ENCODE assay signal across 8 cellular contexts in genomic region chr22:31943206-31943975, GRCh38. TPM values are rescaled to one million over a fixed set of nuclear protein-coding genes. Genes with fewer than 3 reads are reported as not detected.
DNase-seq lines count a peak whose midpoint lies in the region; FAIRE-seq and TF ChIP-seq lines count a peak whose summit lies in the region.

No MANE protein-coding gene starts in this region.

- H3K36me3 ChIP-seq in PC-9 (ENCODE audit: low read depth) (peaks cover 8% of the 10 kb centered on the region; the same call in 1 of the 2 replicates), esophagus muscularis mucosa (peaks cover 0 to 13% (median 4%) of the 10 kb centered on the region in 4 donors)

- H3K9me2 ChIP-seq in PC-9 (ENCODE audit: insufficient read depth): no peaks in the 10 kb centered on the region

- TF ChIP-seq CTCF in Calu3 (IDR thresholded peaks at IDR 0.05; ENCODE audit: unreplicated experiment) (no peak), PC-9 (conservative IDR thresholded peaks at IDR 0.05) (no peak), esophagus muscularis mucosa (IDR thresholded peaks at IDR 0.05) (no peak), progenitor cell of endocrine pancreas (IDR thresholded peaks at IDR 0.05; ENCODE audit: unreplicated experiment) (no peak)

- H3K27ac Mint-ChIP-seq in Calu3 (ENCODE audit: unreplicated experiment) (peak overlapping the region; percentile 59), progenitor cell of endocrine pancreas (peak overlapping the region; percentile 95)

- H3K4me1 ChIP-seq in PC-9 (replicated peaks; ENCODE audit: insufficient read depth) (peaks cover 20% of the 10 kb centered on the region), esophagus muscularis mucosa (peaks cover 23 to 39% (median 36%) of the 10 kb centered on the region in 4 donors)

- peak overlapping the region; percentile 96 for H2AFZ ChIP-seq in PC-9

- peaks cover 9% of the 10 kb centered on the region; the same call in 1 of the 2 replicates for H3F3A ChIP-seq in PC-9 (ENCODE audit: insufficient read depth, low read depth)

- H3K9me3 ChIP-seq in PC-9 (ENCODE audit: insufficient read depth, low read depth): no peaks in the 10 kb centered on the region
- no peaks in the 10 kb centered on the region for H3K9me3 ChIP-seq in esophagus muscularis mucosa

- peaks cover 36% of the 10 kb centered on the region for H3K79me2 ChIP-seq in PC-9 (ENCODE audit: low read depth)

- CTCF ChIA-PET in Calu3 (lab: Charles Lee): no interaction called here
- CTCF ChIA-PET in PC-9 (lab: Charles Lee): interaction anchor here (0.6 kb wide), 1 partner anchor 851 kb away, joined by 3 read pairs; no protein-coding TSS in a partner anchor

- no peak for TF ChIP-seq POLR2A in esophagus muscularis mucosa (IDR thresholded peaks at IDR 0.05; ENCODE audit: low read depth)

- peaks cover 4% of the 10 kb centered on the region; the same call in 1 of the 2 replicates for H4K20me1 ChIP-seq in PC-9 (ENCODE audit: insufficient read depth)

- BruUV-seq in Calu3 (replicated peaks; lab: Mats Ljungman, UMichigan): TSS peak; percentile 58
- TSS peak; percentile 95 for BruUV-seq in PC-9 (replicated peaks; lab: Mats Ljungman, UMichigan)

- FAIRE-seq in HTR-8/SVneo (lab: Jason Lieb, UNC): no peak

- DNase-seq in Calu3 (no peak), PC-9 (no peak), esophagus muscularis mucosa (ENCODE audit: extremely low spot score) (no peak), progenitor cell of endocrine pancreas (ENCODE audit: low spot score, unreplicated experiment) (no peak), NK-92 (lab: John Stamatoyannopoulos, UW; ENCODE audit: unreplicated experiment) (no peak), HTR-8/SVneo (ENCODE audit: insufficient read length, low spot score) (no peak), NAMALWA (ENCODE audit: low spot score) (no peak), germinal center (ENCODE audit: low spot score) (no peak)

- intact Hi-C loops in Calu3 (cut with micrococcal nuclease; ENCODE audit: unreplicated experiment): loop anchor here (10.0 kb wide), 1 partner anchor 49 kb away; no protein-coding TSS in a partner anchor
- intact Hi-C loops in PC-9 (cut with micrococcal nuclease; ENCODE audit: unreplicated experiment): loop anchor here (10.0 kb wide), 1 partner anchor 379 kb away; no protein-coding TSS in a partner anchor
- intact Hi-C loops in esophagus muscularis mucosa (cut with DNase I): loop anchor here (10.0 kb wide), 2 partner anchors 189 to 279 kb away; partner anchors contain the start of genes DEPDC5, PISD and PRR14L

- no peak overlapping the region for H3K4me3 Mint-ChIP-seq in Calu3 (ENCODE audit: low read depth, unreplicated experiment)
- H3K4me3 Mint-ChIP-seq in progenitor cell of endocrine pancreas (ENCODE audit: low read depth): peak overlapping the region; percentile 89

- no peaks in the 10 kb centered on the region for H3K27me3 ChIP-seq in PC-9 (ENCODE audit: insufficient read depth, low read depth)
- H3K27me3 ChIP-seq in esophagus muscularis mucosa: no peaks in the 10 kb centered on the region

- peak overlapping the region; percentile 99 for H3K4me3 ChIP-seq in PC-9
- H3K4me3 ChIP-seq in esophagus muscularis mucosa: peak overlapping the region; percentile 81 to 99 (median 92)

- TF ChIP-seq EP300 in esophagus muscularis mucosa (IDR thresholded peaks at IDR 0.05): no peak

- no peaks in the 10 kb centered on the region for H3K9me3 Mint-ChIP-seq in Calu3 (ENCODE audit: low read depth, unreplicated experiment)
- no peaks in the 10 kb centered on the region for H3K9me3 Mint-ChIP-seq in progenitor cell of endocrine pancreas (ENCODE audit: low read depth)

- H3K4me1 Mint-ChIP-seq in Calu3 (ENCODE audit: low read depth, unreplicated experiment): no peaks in the 10 kb centered on the region
- peaks cover 6% of the 10 kb centered on the region for H3K4me1 Mint-ChIP-seq in progenitor cell of endocrine pancreas (ENCODE audit: low read depth)

- 48% methylated on average over 13 of the region's 15 CpGs for WGBS in esophagus muscularis mucosa

- H3K36me3 Mint-ChIP-seq in Calu3 (ENCODE audit: insufficient read depth, unreplicated experiment): peaks cover 12% of the 10 kb centered on the region
- peaks cover 6% of the 10 kb centered on the region for H3K36me3 Mint-ChIP-seq in progenitor cell of endocrine pancreas (ENCODE audit: insufficient read depth)

- peak overlapping the region; percentile 53 for H3K27ac ChIP-seq in PC-9
- peak overlapping the region; percentile 97 to 99 (median 99) for H3K27ac ChIP-seq in esophagus muscularis mucosa (replicated peaks in 1 of 4)

- peak overlapping the region; percentile 97 for H3K4me2 ChIP-seq in PC-9

- POLR2A ChIA-PET in PC-9 (lab: Charles Lee; ENCODE audit: unreplicated experiment): no interaction called here

- peaks cover 7% of the 10 kb centered on the region for H3K27me3 Mint-ChIP-seq in Calu3 (ENCODE audit: unreplicated experiment)
- H3K27me3 Mint-ChIP-seq in progenitor cell of endocrine pancreas: peaks cover 10% of the 10 kb centered on the region

RNA-seq across cellular contexts. Expression of gene YWHAH, which starts 0.9 kb away (rescaled TPM):
- total RNA-seq in Calu3 (2022): 179 and 197 TPM in 2 replicates
- total RNA-seq in PC-9 (2021): 131 and 132 TPM in 2 replicates
- 100 to 1,000 TPM; 132 to 232 (median 183) TPM for total RNA-seq in esophagus muscularis mucosa
- 105 and 111 TPM in 2 replicates for total RNA-seq in progenitor cell of endocrine pancreas
